8 cellular contexts compared by ENCODE assay signal in the genomic region with DNA sequence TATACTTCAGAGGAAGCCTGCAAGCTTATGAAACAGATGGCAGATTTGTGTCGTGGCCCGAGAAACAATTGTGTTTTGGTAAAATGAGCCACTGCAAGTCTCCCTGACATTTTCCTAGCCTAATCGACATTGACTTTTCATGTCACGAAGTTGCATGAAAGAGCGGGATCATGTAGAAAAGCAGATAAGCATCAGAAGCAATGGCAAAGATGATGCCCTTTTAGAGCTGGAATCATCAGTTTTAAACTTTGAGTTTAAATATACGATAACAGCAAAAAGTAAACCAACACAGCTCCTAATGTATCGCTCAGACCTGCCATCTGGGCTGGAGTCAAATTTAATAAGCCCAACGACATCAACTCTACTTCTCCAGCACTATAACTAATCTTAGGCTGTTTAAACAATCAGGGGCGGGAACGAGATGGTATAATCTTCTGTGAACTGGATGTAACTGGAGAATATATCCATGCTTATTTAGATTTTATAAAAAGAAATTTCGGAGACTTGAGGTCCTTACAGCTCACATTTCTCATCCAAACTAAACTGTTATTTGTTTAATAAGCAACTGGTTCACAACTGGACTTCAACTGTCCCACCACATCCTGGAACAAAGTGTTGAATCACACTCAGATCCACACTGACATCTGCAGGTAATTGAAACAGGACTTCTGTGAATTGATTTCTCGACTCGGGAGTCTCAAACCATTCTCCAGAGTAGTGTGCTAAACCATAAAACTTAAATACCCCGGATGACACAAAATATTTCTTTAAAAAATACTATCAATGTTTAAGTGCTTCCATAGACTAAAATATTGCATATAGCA. TPM values are rescaled to one million over a fixed set of nuclear protein-coding genes. Genes with fewer than 3 reads are reported as not detected.
A peak's percentile ranks its signal among the peaks of the same experiment; 100 is the strongest.
DNase-seq lines count a peak whose midpoint lies in the region; TF ChIP-seq lines count a peak whose summit lies in the region.
"Had no signal": no experiment of that assay in that cellular context is flagged by ENCODE, and none has a peak within 500 bp of the region (broad histone marks: within the 10 kb centered on the region; RNA-seq: fewer than 3 reads in every experiment).

No MANE protein-coding gene starts in this region.

- TF ChIP-seq CTCF in mammary epithelial cell (conservative IDR thresholded peaks at IDR 0.05 in 1 of 2, IDR thresholded peaks at IDR 0.05 in 1 of 2; ENCODE audit: extremely low read depth in 1 of 2, insufficient read depth in 1 of 2, low read depth in 1 of 2, low read length in 2 of 2) (peak; percentile 12 to 26), osteoblast (IDR thresholded peaks at IDR 0.05; ENCODE audit: extremely low read depth, low read depth, low read length) (peak; percentile 35)

- no peak overlapping the region for H2AFZ ChIP-seq in mammary epithelial cell (ENCODE audit: low read depth, low read length)
- peak overlapping the region; percentile 14 for H2AFZ ChIP-seq in osteoblast (ENCODE audit: low read length)

- H3K9ac ChIP-seq in mammary epithelial cell (ENCODE audit: insufficient read depth, low read length): no peak overlapping the region

- no peaks in the 10 kb centered on the region for H3K79me2 ChIP-seq in mammary epithelial cell (ENCODE audit: insufficient read depth, low read length)
- H3K79me2 ChIP-seq in osteoblast (ENCODE audit: insufficient read depth, low read length): no peaks in the 10 kb centered on the region

- no peaks in the 10 kb centered on the region for H3K27me3 ChIP-seq in mammary epithelial cell (ENCODE audit: insufficient read depth, low read length)
- H3K27me3 ChIP-seq in osteoblast (ENCODE audit: insufficient read depth, low read length): no peaks in the 10 kb centered on the region
- no peaks in the 10 kb centered on the region for H3K27me3 ChIP-seq in HAP-1 (ENCODE audit: low read depth)

- dilution Hi-C loops in mammary epithelial cell (cut with HindIII; ENCODE audit: low sequenced_read_pairs): no loop called here

- no peaks in the 10 kb centered on the region for H3K9me3 ChIP-seq in mammary epithelial cell (replicated peaks; ENCODE audit: insufficient read depth, low read length)
- no peaks in the 10 kb centered on the region for H3K9me3 ChIP-seq in osteoblast (ENCODE audit: low read depth, low read length)
- H3K9me3 ChIP-seq in HAP-1: no peaks in the 10 kb centered on the region

- no peaks in the 10 kb centered on the region for H3K4me1 ChIP-seq in mammary epithelial cell (ENCODE audit: insufficient read depth, low read length)
- H3K4me1 ChIP-seq in osteoblast (ENCODE audit: insufficient read depth, low read length): no peaks in the 10 kb centered on the region
- peaks cover 9% of the 10 kb centered on the region; the same call in 1 of the 2 replicates for H3K4me1 ChIP-seq in HAP-1

- in situ Hi-C loops in mammary epithelial cell (cut with MboI; ENCODE audit: low sequenced_read_pairs in 2 of 2) (loop anchor here in 1 of 2 donors (10.0 kb wide), 1 partner anchor 229 kb away; no protein-coding TSS in a partner anchor), HAP-1 (cut with MboI; ENCODE audit: low sequenced_read_pairs) (no loop called here)

- H3K36me3 ChIP-seq in mammary epithelial cell (ENCODE audit: insufficient read depth, low read length): no peaks in the 10 kb centered on the region
- no peaks in the 10 kb centered on the region for H3K36me3 ChIP-seq in osteoblast (ENCODE audit: insufficient read depth, low read length)
- H3K36me3 ChIP-seq in HAP-1 (replicated peaks): no peaks in the 10 kb centered on the region

- no peak overlapping the region for H3K27ac ChIP-seq in mammary epithelial cell (ENCODE audit: insufficient read depth, low read depth, low read length)
- no peak overlapping the region for H3K27ac ChIP-seq in osteoblast (ENCODE audit: low read depth, low read length)

- CTCF ChIA-PET in mammary epithelial cell (lab: Charles Lee; ENCODE audit: low non-redundant PET): interaction anchor here (0.6 kb wide), 1 partner anchor 16 kb away, joined by 3 read pairs; no protein-coding TSS in a partner anchor

- intact Hi-C loops in mammary epithelial cell (cut with micrococcal nuclease): loop anchor here (1.0 kb wide), 2 partner anchors 232 to 269 kb away; no protein-coding TSS in a partner anchor

- peak; percentile 46 for DNase-seq in GM03348 (ENCODE audit: low spot score)
- DNase-seq in NCI-H2171 (lab: John Stamatoyannopoulos, UW): peak; percentile 67
- peak; percentile 19 for DNase-seq in mammary epithelial cell
- peak; percentile 39 for DNase-seq in osteoblast (ENCODE audit: insufficient read length, low spot score, missing footprints)
- DNase-seq in Kasumi-1 (lab: John Stamatoyannopoulos, UW): no peak
- DNase-seq in activated CD4-positive, alpha-beta T cell treated with anti-CD3 and anti-CD28 coated beads for 48 hours: no peak
- no peak for DNase-seq in HAP-1 (ENCODE audit: low spot score in 2 of 2)
- DNase-seq: MM.1S had no signal

- H3K4me3 ChIP-seq in mammary epithelial cell (replicated peaks in 1 of 3; ENCODE audit: insufficient read depth in 1 of 3, low read depth in 2 of 3, low read length in 3 of 3) (no peak overlapping the region), osteoblast (ENCODE audit: insufficient read depth, low read length) (no peak overlapping the region), HAP-1 (no peak overlapping the region)

- H4K20me1 ChIP-seq in mammary epithelial cell (ENCODE audit: insufficient read depth, low read length): no peaks in the 10 kb centered on the region
- no peaks in the 10 kb centered on the region for H4K20me1 ChIP-seq in osteoblast (ENCODE audit: insufficient read depth, low read length)

- H3K4me2 ChIP-seq in mammary epithelial cell (ENCODE audit: insufficient read depth, low read depth, low read length) (no peak overlapping the region), osteoblast (ENCODE audit: insufficient read depth, low read length) (peak overlapping the region; percentile 37)

- 72% methylated on average over 14 of the region's 14 CpGs for WGBS in mammary epithelial cell (ENCODE audit: low coverage, missing lambda C conversion rate)

- BruUV-seq in mammary epithelial cell (replicated peaks; lab: Mats Ljungman, UMichigan): no TSS peak

RNA-seq across cellular contexts. Expression of gene PABIR2, which starts 43.6 kb away (rescaled TPM):
- 10 to 100 TPM in 1 of 2 donors, 1 to 10 TPM in 1; 6.8 to 23.9 TPM for total RNA-seq in mammary epithelial cell
- 14.0 TPM for polyA plus RNA-seq in mammary epithelial cell
- 26.0 TPM for polyA minus RNA-seq in mammary epithelial cell
- total RNA-seq in osteoblast: 4.1 and 4.7 TPM in 2 replicates

Comparison
In these comparisons a context has a peak if more than half of its experiments do, and no peak if none do; other contexts are left out.
1. DNase-seq: peak in GM03348 (single experiment), NCI-H2171 (single experiment), mammary epithelial cell (single experiment) and osteoblast (single experiment); none in Kasumi-1 (0 of 2), activated CD4-positive, alpha-beta T cell treated with anti-CD3 and anti-CD28 coated beads for 48 hours (single experiment) and HAP-1 (0 of 2).